8 cellular contexts compared by ENCODE assay signal in the genomic region with DNA sequence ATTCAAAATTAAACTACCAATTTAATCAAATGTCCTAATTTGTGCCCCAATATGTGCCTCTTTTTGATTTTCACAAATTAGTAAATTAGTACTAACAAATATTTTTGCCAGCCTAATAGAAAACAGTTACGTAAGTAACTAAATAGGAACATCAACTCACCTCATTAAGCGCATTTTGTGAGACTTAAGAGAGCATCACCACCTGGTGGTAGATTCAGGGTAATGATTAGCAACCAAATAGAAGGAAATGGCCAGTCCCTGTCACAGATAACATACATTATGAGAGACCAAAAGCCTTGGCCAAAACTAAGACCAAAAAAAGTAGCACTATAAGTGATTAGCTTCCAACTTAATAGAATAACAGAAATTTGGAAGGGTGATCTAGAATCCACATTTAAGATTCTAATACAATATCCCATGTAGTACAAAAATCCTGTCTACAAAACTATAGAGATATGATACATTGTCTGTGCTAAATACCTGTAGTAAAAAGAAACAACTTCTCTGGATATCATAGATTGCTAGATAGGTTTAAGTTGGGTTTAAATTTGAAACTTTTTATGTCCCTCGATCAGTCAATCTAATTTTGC. TPM values are rescaled to one million over a fixed set of nuclear protein-coding genes. Genes with fewer than 3 reads are reported as not detected.
A peak's percentile ranks its signal among the peaks of the same experiment; 100 is the strongest.
DNase-seq lines count a peak whose midpoint lies in the region; ATAC-seq, FAIRE-seq and TF ChIP-seq lines count a peak whose summit lies in the region.

No MANE protein-coding gene starts in this region.

- no peak overlapping the region for H3K4me3 ChIP-seq in bronchial epithelial cell (ENCODE audit: low read depth, low read length)

- no peak overlapping the region for H3K4me3 Mint-ChIP-seq in activated T-helper 2 cell treated with anti-CD3 and anti-CD28 coated beads, Interferon-gamma antibody, Interleukin-2, Interleukin-4, amounts not matched to agents 10 μg/mL and 5 μg/mL and 100 μg/mL, durations not matched to agents 14 hours and 24 hours and 36 hours (ENCODE audit: low read depth)
- no peak overlapping the region for H3K4me3 Mint-ChIP-seq in activated CD4-positive, alpha-beta T cell treated with anti-CD3 and anti-CD28 coated beads for 36 hours

- CTCF ChIA-PET in activated CD4-positive, alpha-beta T cell treated with anti-CD3 and anti-CD28 coated beads for 36 hours (lab: Charles Lee), result interaction anchor here (0.8 kb wide), 1 partner anchor 379 kb away, joined by 4 read pairs; no protein-coding TSS in a partner anchor

- H3K27me3 Mint-ChIP-seq in activated T-helper 2 cell treated with anti-CD3 and anti-CD28 coated beads, Interferon-gamma antibody, Interleukin-2, Interleukin-4, amounts not matched to agents 10 μg/mL and 5 μg/mL and 100 μg/mL, durations not matched to agents 14 hours and 24 hours and 36 hours (ENCODE audit: low read depth), result peaks cover 5% of the 10 kb centered on the region
- H3K27me3 Mint-ChIP-seq in activated CD4-positive, alpha-beta T cell treated with anti-CD3 and anti-CD28 coated beads for 36 hours, result peaks cover 12% of the 10 kb centered on the region

- no peaks in the 10 kb centered on the region for H3K36me3 Mint-ChIP-seq in activated T-helper 2 cell treated with anti-CD3 and anti-CD28 coated beads, Interferon-gamma antibody, Interleukin-2, Interleukin-4, amounts not matched to agents 10 μg/mL and 5 μg/mL and 100 μg/mL, durations not matched to agents 14 hours and 24 hours and 36 hours (ENCODE audit: low read depth)
- H3K36me3 Mint-ChIP-seq in activated CD4-positive, alpha-beta T cell treated with anti-CD3 and anti-CD28 coated beads for 36 hours (ENCODE audit: low read depth), result no peaks in the 10 kb centered on the region

- no peaks in the 10 kb centered on the region for H3K9me3 Mint-ChIP-seq in activated T-helper 2 cell treated with anti-CD3 and anti-CD28 coated beads, Interferon-gamma antibody, Interleukin-2, Interleukin-4, amounts not matched to agents 10 μg/mL and 5 μg/mL and 100 μg/mL, durations not matched to agents 14 hours and 24 hours and 36 hours
- no peaks in the 10 kb centered on the region for H3K9me3 Mint-ChIP-seq in activated CD4-positive, alpha-beta T cell treated with anti-CD3 and anti-CD28 coated beads for 36 hours (ENCODE audit: low read depth)

- DNase-seq in DMS53 treated with DMSO at 0.1 percent for 48 hours (lab: John Stamatoyannopoulos, UW; ENCODE audit: unreplicated experiment) (peak; percentile 59), GM20000 (ENCODE audit: low spot score) (peak; percentile 23), NCI-H748 treated with DMSO at 0.1 percent for 48 hours (lab: John Stamatoyannopoulos, UW) (peak; percentile 19), bronchial epithelial cell (ENCODE audit: low read depth) (peak; percentile 71), left kidney (ENCODE audit: low read depth, low spot score) (peak; percentile 65)
- DNase-seq in activated T-helper 2 cell treated with anti-CD3 and anti-CD28 coated beads, Interferon-gamma antibody, Interleukin-2, Interleukin-4, amounts not matched to agents 10 μg/mL and 5 μg/mL and 100 μg/mL, durations not matched to agents 14 hours and 24 hours and 36 hours (ENCODE audit: low spot score), result no peak
- no peak for DNase-seq in activated CD4-positive, alpha-beta T cell treated with anti-CD3 and anti-CD28 coated beads for 36 hours

- H3K4me1 Mint-ChIP-seq in activated T-helper 2 cell treated with anti-CD3 and anti-CD28 coated beads, Interferon-gamma antibody, Interleukin-2, Interleukin-4, amounts not matched to agents 10 μg/mL and 5 μg/mL and 100 μg/mL, durations not matched to agents 14 hours and 24 hours and 36 hours (ENCODE audit: low read depth), result no peaks in the 10 kb centered on the region
- no peaks in the 10 kb centered on the region for H3K4me1 Mint-ChIP-seq in activated CD4-positive, alpha-beta T cell treated with anti-CD3 and anti-CD28 coated beads for 36 hours

- POLR2A ChIA-PET in activated CD4-positive, alpha-beta T cell treated with anti-CD3 and anti-CD28 coated beads for 36 hours (lab: Charles Lee), result no interaction called here

- H3K36me3 ChIP-seq in bronchial epithelial cell (ENCODE audit: control insufficient read depth, insufficient read depth, low read length), result no peaks in the 10 kb centered on the region

- no peak for FAIRE-seq in bronchial epithelial cell (lab: Jason Lieb, UNC)

- H3K27me3 ChIP-seq in bronchial epithelial cell (ENCODE audit: control insufficient read depth, insufficient read depth, low read length), result no peaks in the 10 kb centered on the region

- no peak overlapping the region for H3K27ac Mint-ChIP-seq in activated T-helper 2 cell treated with anti-CD3 and anti-CD28 coated beads, Interferon-gamma antibody, Interleukin-2, Interleukin-4, amounts not matched to agents 10 μg/mL and 5 μg/mL and 100 μg/mL, durations not matched to agents 14 hours and 24 hours and 36 hours
- no peak overlapping the region for H3K27ac Mint-ChIP-seq in activated CD4-positive, alpha-beta T cell treated with anti-CD3 and anti-CD28 coated beads for 36 hours

- peak; percentile 82 for ATAC-seq in HG03457 (IDR thresholded peaks at IDR 0.05; ENCODE audit: unreplicated experiment)
- ATAC-seq in activated CD4-positive, alpha-beta T cell treated with anti-CD3 and anti-CD28 coated beads for 36 hours, result no peak

- peak; percentile 30 for TF ChIP-seq CTCF in GM20000 (IDR thresholded peaks at IDR 0.05; ENCODE audit: extremely low read depth, missing control alignments)
- TF ChIP-seq CTCF in bronchial epithelial cell (IDR thresholded peaks at IDR 0.05; ENCODE audit: insufficient read depth, low read length, severe bottlenecking), result peak; percentile 58

- intact Hi-C loops in activated T-helper 2 cell treated with anti-CD3 and anti-CD28 coated beads, Interferon-gamma antibody, Interleukin-2, Interleukin-4, amounts not matched to agents 10 μg/mL and 5 μg/mL and 100 μg/mL, durations not matched to agents 14 hours and 24 hours and 36 hours (cut with micrococcal nuclease), result loop anchor here (1.0 to 2.0 kb wide), 2 partner anchors 129 to 364 kb away; no protein-coding TSS in a partner anchor
- intact Hi-C loops in activated CD4-positive, alpha-beta T cell treated with anti-CD3 and anti-CD28 coated beads for 36 hours (cut with DNase I, micrococcal nuclease), result loop anchor here (1.0 to 5.0 kb wide), 6 partner anchors 128 to 633 kb away; no protein-coding TSS in a partner anchor

RNA-seq across cellular contexts. Expression of a gene that starts 46.7 kb away (rescaled TPM):
- 2.3 and 3.4 TPM in 2 replicates for total RNA-seq in bronchial epithelial cell
- total RNA-seq in activated T-helper 2 cell treated with anti-CD3 and anti-CD28 coated beads, Interferon-gamma antibody, Interleukin-2, Interleukin-4, amounts not matched to agents 10 μg/mL and 5 μg/mL and 100 μg/mL, durations not matched to agents 14 hours and 24 hours and 36 hours, result 16.0 and 17.0 TPM in 2 replicates
- total RNA-seq in activated CD4-positive, alpha-beta T cell treated with anti-CD3 and anti-CD28 coated beads for 36 hours, result 10 to 100 TPM; 18.1 TPM

RNA-seq across cellular contexts. Expression of a gene that starts 47.1 kb away (rescaled TPM):
- total RNA-seq in bronchial epithelial cell, result 21.9 and 35.5 TPM in 2 replicates
- 21.6 and 23.8 TPM in 2 replicates for total RNA-seq in activated T-helper 2 cell treated with anti-CD3 and anti-CD28 coated beads, Interferon-gamma antibody, Interleukin-2, Interleukin-4, amounts not matched to agents 10 μg/mL and 5 μg/mL and 100 μg/mL, durations not matched to agents 14 hours and 24 hours and 36 hours
- total RNA-seq in activated CD4-positive, alpha-beta T cell treated with anti-CD3 and anti-CD28 coated beads for 36 hours, result 10 to 100 TPM; 39.5 to 46.9 TPM

Comparison
In these comparisons a context has a peak if more than half of its experiments do, and no peak if none do; other contexts are left out.
1. DNase-seq: peak in DMS53 treated with DMSO at 0.1 percent for 48 hours (single experiment), GM20000 (single experiment), NCI-H748 treated with DMSO at 0.1 percent for 48 hours (single experiment), bronchial epithelial cell (single experiment) and left kidney (single experiment); none in activated T-helper 2 cell treated with anti-CD3 and anti-CD28 coated beads, Interferon-gamma antibody, Interleukin-2, Interleukin-4, amounts not matched to agents 10 μg/mL and 5 μg/mL and 100 μg/mL, durations not matched to agents 14 hours and 24 hours and 36 hours (single experiment) and activated CD4-positive, alpha-beta T cell treated with anti-CD3 and anti-CD28 coated beads for 36 hours (single experiment).